ENCODE assay signal across 17 cellular contexts in genomic region chr18:79533146-79533545, GRCh38.
"Had no signal": no experiment of that assay in that cellular context is flagged by ENCODE, and none has a peak within 500 bp of the region (broad histone marks: within the 10 kb centered on the region; RNA-seq: fewer than 3 reads in every experiment).

No MANE protein-coding gene starts in this region.

- H3K27me3 ChIP-seq: body of pancreas, thyroid gland had no signal

- H3K9me3 ChIP-seq: body of pancreas, prostate gland, thyroid gland had no signal

- H3K36me3 ChIP-seq: prostate gland, thyroid gland had no signal

- ATAC-seq: body of pancreas; natural killer cell; SK-N-SH treated with all-trans-retinoic acid at 6 μM for 48 hours; stimulated activated memory B cell treated with anti-CD40 and anti-IgM and Interleukin-4, amounts not matched to agents 10 μg/mL and 1 μg/mL and 100 μg/mL, for 72 hours had no signal

- H3K27ac ChIP-seq: body of pancreas, coronary artery, esophagus muscularis mucosa, prostate gland, thyroid gland, WERI-Rb-1 had no signal

- DNase-seq: activated CD4-positive, alpha-beta T cell treated with anti-CD3 and anti-CD28 coated beads, Interleukin-2, amount 10 ng/mL, durations not matched to agents 7 days and 5 days; activated T-cell treated with anti-CD3 and anti-CD28 coated beads for 4 hours; amniotic stem cell; effector CD4-positive, alpha-beta T cell; hippocampal formation; natural killer cell; occipital lobe; SHP77 treated with DMSO at 0.1 percent for 48 hours; stimulated activated CD4-positive, alpha-beta T cell treated with anti-CD3 and anti-CD28 coated beads, Interleukin-12 subunit alpha, Interleukin-12 subunit beta, amount 100 ng/mL, for 4 hours; WERI-Rb-1 had no signal

- H3K4me1 ChIP-seq: body of pancreas, prostate gland, thyroid gland had no signal

- H3K4me3 ChIP-seq: body of pancreas, coronary artery, esophagus muscularis mucosa, prostate gland, thyroid gland had no signal
